Comparison of ENCODE assay signal across 22 cellular contexts in the genomic region with DNA sequence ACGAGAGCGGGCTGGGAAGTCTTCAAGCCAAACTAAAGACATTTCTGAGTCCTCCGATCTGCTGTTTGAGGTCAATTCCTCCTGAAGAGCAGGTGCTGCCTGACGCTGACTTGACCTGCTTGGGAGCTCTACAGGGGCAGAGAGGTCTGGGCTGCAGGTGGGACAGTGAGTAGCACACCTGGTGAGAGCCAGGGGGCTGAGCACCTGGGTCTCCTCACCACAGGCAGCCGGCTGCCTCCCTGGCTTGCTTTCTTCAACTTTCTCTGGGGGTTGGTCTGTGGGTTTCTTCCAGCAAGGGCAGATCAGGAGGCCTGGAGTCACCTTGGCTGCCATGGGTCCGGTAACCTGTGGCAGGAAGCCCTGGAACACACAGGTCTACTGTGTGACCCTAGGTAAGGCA.
"Had no signal": no experiment of that assay in that cellular context is flagged by ENCODE, and none has a peak within 500 bp of the region (broad histone marks: within the 10 kb centered on the region; RNA-seq: fewer than 3 reads in every experiment).

No MANE protein-coding gene starts in this region.

- H3K4me1 ChIP-seq: breast epithelium, gastroesophageal sphincter, spleen, thyroid gland, upper lobe of right lung had no signal

- H3K9me3 ChIP-seq: breast epithelium, ovary, prostate gland, SK-N-SH, thyroid gland, upper lobe of right lung had no signal

- H3K4me3 Mint-ChIP-seq: central memory CD8-positive, alpha-beta T cell; effector memory CD8-positive, alpha-beta T cell; natural killer cell treated with Interleukin-12 subunit alpha and Interleukin-12 subunit beta and Interleukin-15 and Interleukin-18, amount 100 ng/mL, for 72 hours had no signal

- H3K27ac ChIP-seq: breast epithelium, gastroesophageal sphincter, ovary, prostate gland, spleen, thyroid gland, upper lobe of right lung, VCaP had no signal

- H3K9me3 Mint-ChIP-seq: central memory CD8-positive, alpha-beta T cell; natural killer cell treated with Interleukin-12 subunit alpha and Interleukin-12 subunit beta and Interleukin-15 and Interleukin-18, amount 100 ng/mL, for 72 hours had no signal

- H3K27ac Mint-ChIP-seq: natural killer cell treated with Interleukin-12 subunit alpha and Interleukin-12 subunit beta and Interleukin-15 and Interleukin-18, amount 100 ng/mL, for 72 hours had no signal

- H3K27me3 Mint-ChIP-seq: central memory CD8-positive, alpha-beta T cell; effector memory CD8-positive, alpha-beta T cell; natural killer cell treated with Interleukin-12 subunit alpha and Interleukin-12 subunit beta and Interleukin-15 and Interleukin-18, amount 100 ng/mL, for 72 hours had no signal

- H3K27me3 ChIP-seq: breast epithelium, gastroesophageal sphincter, ovary, spleen, thyroid gland, upper lobe of right lung had no signal

- H3K4me3 ChIP-seq: breast epithelium, gastroesophageal sphincter, ovary, prostate gland, spleen, thyroid gland, upper lobe of right lung had no signal

- H3K36me3 ChIP-seq: breast epithelium, gastroesophageal sphincter, ovary, prostate gland, spleen, thyroid gland, upper lobe of right lung had no signal

- H3K36me3 Mint-ChIP-seq: natural killer cell treated with Interleukin-12 subunit alpha and Interleukin-12 subunit beta and Interleukin-15 and Interleukin-18, amount 100 ng/mL, for 72 hours had no signal

- DNase-seq: activated CD4-positive, CD25-positive, alpha-beta regulatory T cell treated with anti-CD3 and anti-CD28 coated beads, Interleukin-2, amount 50 U/mL, for 72 hours; activated naive CD4-positive, alpha-beta T cell; amniotic stem cell; effector memory CD8-positive, alpha-beta T cell; head of caudate nucleus; hypothalamus; left ventricle myocardium superior; mammary epithelial cell; ovary; SK-N-SH; spleen; stimulated activated CD4-positive, alpha-beta T cell treated with anti-CD3 and anti-CD28 coated beads, Interleukin-4, amount 100 ng/mL, for 24 hours; stimulated activated naive CD8-positive, alpha-beta T cell treated with anti-CD3 and anti-CD28 coated beads, Interleukin-15, Interleukin-2, amounts not matched to agents 100 U/mL and 50 U/mL, for 24 hours; substantia nigra; thyroid gland; upper lobe of right lung had no signal
